1 cellular context compared by ENCODE assay signal in the genomic region with DNA sequence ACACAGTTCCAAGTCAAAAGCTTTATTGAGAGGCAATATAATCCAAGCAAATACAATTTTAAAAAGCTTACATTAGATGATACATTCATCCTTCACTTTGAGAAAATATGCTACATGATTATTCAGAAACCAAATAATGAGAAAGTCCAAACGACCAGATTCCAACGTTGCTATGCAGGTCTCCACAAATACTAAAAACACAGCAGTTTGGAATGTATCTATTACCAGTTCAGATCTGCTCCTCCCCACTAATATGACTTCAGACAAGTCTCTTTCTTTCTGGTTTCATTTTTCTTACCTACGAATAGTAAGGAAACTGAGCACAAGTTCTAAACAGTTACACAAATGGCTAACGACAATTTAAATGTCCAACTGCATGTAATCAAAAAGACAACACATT.
TF ChIP-seq lines count a peak whose summit lies in the region.

No MANE protein-coding gene starts in this region.

TF ChIP-seq in H1, 55 proteins besides CTCF, POLR2A, EP300 and RAD21:
- no peak for TF ChIP-seq KDM4A (IDR thresholded peaks at IDR 0.05; ENCODE audit: low read depth, low read length, severe bottlenecking)
- TF ChIP-seq RFX5 (IDR thresholded peaks at IDR 0.05; ENCODE audit: borderline replicate concordance, low read depth, low read length) = no peak
- no peak for TF ChIP-seq JUN (IDR thresholded peaks at IDR 0.05; ENCODE audit: low read depth, low read length)
